In genomic region chr7:29192811-29193210, GRCh38 we compare ENCODE assay signal across 25 cellular contexts. TPM values are rescaled to one million over a fixed set of nuclear protein-coding genes. Genes with fewer than 3 reads are reported as not detected.
A peak's percentile ranks its signal among the peaks of the same experiment; 100 is the strongest.
DNase-seq lines count a peak whose midpoint lies in the region; TF ChIP-seq lines count a peak whose summit lies in the region.
"Had no signal": no experiment of that assay in that cellular context is flagged by ENCODE, and none has a peak within 500 bp of the region (broad histone marks: within the 10 kb centered on the region; RNA-seq: fewer than 3 reads in every experiment).

No MANE protein-coding gene starts in this region.

- CTCF ChIA-PET in Caco-2 (lab: Charles Lee) (no interaction called here), PC-9 (lab: Charles Lee) (no interaction called here)

- no peaks in the 10 kb centered on the region for H3K9me3 Mint-ChIP-seq in Caco-2 (ENCODE audit: unreplicated experiment)
- peaks cover 13% of the 10 kb centered on the region for H3K9me3 Mint-ChIP-seq in glutamatergic neuron (ENCODE audit: unreplicated experiment)
- H3K9me3 Mint-ChIP-seq in neural progenitor cell, result no peaks in the 10 kb centered on the region
- H3K9me3 Mint-ChIP-seq: stimulated activated naive B cell treated with anti-CD40 and anti-IgM and Interleukin-4, amounts not matched to agents 10 μg/mL and 1 μg/mL and 100 μg/mL, for 72 hours had no signal

- no peaks in the 10 kb centered on the region for H3K79me2 ChIP-seq in PC-9 (ENCODE audit: low read depth)
- no peaks in the 10 kb centered on the region for H3K79me2 ChIP-seq in neural progenitor cell (ENCODE audit: low read depth)

- H3K27me3 Mint-ChIP-seq in Caco-2 (ENCODE audit: insufficient read depth, unreplicated experiment) (no peaks in the 10 kb centered on the region), glutamatergic neuron (ENCODE audit: unreplicated experiment) (peaks cover 16% of the 10 kb centered on the region), neural progenitor cell (ENCODE audit: insufficient read depth, low read depth) (peaks cover 26% of the 10 kb centered on the region)

- H3K9me2 ChIP-seq in PC-9 (ENCODE audit: insufficient read depth), result no peaks in the 10 kb centered on the region
- H3K9me2 ChIP-seq: SK-N-SH had no signal

- H3K4me2 ChIP-seq in PC-9 (peak overlapping the region; percentile 53), neural progenitor cell (no peak overlapping the region)
- H3K4me2 ChIP-seq: SK-N-SH had no signal

- H2AFZ ChIP-seq in PC-9 (no peak overlapping the region), neural progenitor cell (replicated peaks) (no peak overlapping the region)

- H3K36me3 Mint-ChIP-seq in Caco-2 (ENCODE audit: insufficient read depth, unreplicated experiment) (no peaks in the 10 kb centered on the region), glutamatergic neuron (ENCODE audit: unreplicated experiment) (no peaks in the 10 kb centered on the region), neural progenitor cell (no peaks in the 10 kb centered on the region)
- H3K36me3 Mint-ChIP-seq: stimulated activated naive B cell treated with anti-CD40 and anti-IgM and Interleukin-4, amounts not matched to agents 10 μg/mL and 1 μg/mL and 100 μg/mL, for 72 hours had no signal

- H3K27ac Mint-ChIP-seq in Caco-2 (ENCODE audit: unreplicated experiment) (no peak overlapping the region), glutamatergic neuron (ENCODE audit: unreplicated experiment) (peak overlapping the region; percentile 59), neural progenitor cell (no peak overlapping the region)
- H3K27ac Mint-ChIP-seq: activated CD4-positive, alpha-beta T cell treated with anti-CD3 and anti-CD28 coated beads for 36 hours; CD14-positive monocyte; stimulated activated naive B cell treated with anti-CD40 and anti-IgM and Interleukin-4, amounts not matched to agents 10 μg/mL and 1 μg/mL and 100 μg/mL, for 72 hours; T-helper 17 cell had no signal

- H3K27me3 ChIP-seq in Caco-2 (replicated peaks; ENCODE audit: control insufficient read depth, insufficient read depth, low read length) (no peaks in the 10 kb centered on the region), PC-9 (ENCODE audit: insufficient read depth, low read depth) (no peaks in the 10 kb centered on the region), neural progenitor cell (peaks cover 86% of the 10 kb centered on the region)

- H4K20me1 ChIP-seq in PC-9 (ENCODE audit: insufficient read depth) (no peaks in the 10 kb centered on the region), neural progenitor cell (ENCODE audit: low read depth) (peaks cover 13% of the 10 kb centered on the region)

- POLR2A ChIA-PET in Caco-2 (lab: Charles Lee), result no interaction called here
- POLR2A ChIA-PET in PC-9 (lab: Charles Lee; ENCODE audit: unreplicated experiment), result no interaction called here

- H3K4me3 Mint-ChIP-seq in Caco-2 (ENCODE audit: unreplicated experiment) (peak overlapping the region; percentile 42), glutamatergic neuron (ENCODE audit: unreplicated experiment) (peak overlapping the region; percentile 91), neural progenitor cell (peak overlapping the region; percentile 87)
- H3K4me3 Mint-ChIP-seq: stimulated activated naive B cell treated with anti-CD40 and anti-IgM and Interleukin-4, amounts not matched to agents 10 μg/mL and 1 μg/mL and 100 μg/mL, for 72 hours had no signal

- intact Hi-C loops in Caco-2 (cut with micrococcal nuclease; ENCODE audit: unreplicated experiment) (no loop called here), PC-9 (cut with micrococcal nuclease; ENCODE audit: unreplicated experiment) (no loop called here)

- H3K4me3 ChIP-seq in Caco-2 (ENCODE audit: low read depth, low read length), result no peak overlapping the region
- H3K4me3 ChIP-seq in PC-9, result no peak overlapping the region
- no peak overlapping the region for H3K4me3 ChIP-seq in neural progenitor cell
- H3K4me3 ChIP-seq: prostate gland, sigmoid colon had no signal

- H3K9me3 ChIP-seq in Caco-2 (no peaks in the 10 kb centered on the region), PC-9 (ENCODE audit: insufficient read depth, low read depth) (no peaks in the 10 kb centered on the region), neural progenitor cell (ENCODE audit: low read depth) (no peaks in the 10 kb centered on the region)
- H3K9me3 ChIP-seq: prostate gland, sigmoid colon, SK-N-SH had no signal

- H3K27ac ChIP-seq in PC-9, result peak overlapping the region; percentile 61
- H3K27ac ChIP-seq in neural progenitor cell, result no peak overlapping the region
- H3K27ac ChIP-seq: brain microvascular endothelial cell, epithelial cell of prostate, sigmoid colon had no signal

- no peak for TF ChIP-seq CTCF in Caco-2 (IDR thresholded peaks at IDR 0.05; ENCODE audit: insufficient read depth in 1 of 2, low read depth in 1 of 2, low read length in 1 of 2, severe bottlenecking in 1 of 2, unreplicated experiment in 1 of 2)
- TF ChIP-seq CTCF in PC-9 (conservative IDR thresholded peaks at IDR 0.05), result no peak
- no peak for TF ChIP-seq CTCF in glutamatergic neuron (IDR thresholded peaks at IDR 0.05; ENCODE audit: partially characterized antibody, unreplicated experiment)
- no peak for TF ChIP-seq CTCF in neural progenitor cell (IDR thresholded peaks at IDR 0.05)

- DNase-seq in Caco-2 (no peak), PC-9 (no peak), glutamatergic neuron (no peak), neural progenitor cell (ENCODE audit: low spot score) (no peak), foreskin melanocyte (no peak), Ammon's horn (ENCODE audit: low spot score) (no peak), hepatic stellate cell (ENCODE audit: low spot score) (no peak)
- DNase-seq: activated CD4-positive, alpha-beta T cell treated with anti-CD3 and anti-CD28 coated beads for 36 hours; activated CD8-positive, alpha-beta memory T cell treated with anti-CD3 and anti-CD28 coated beads for 24 hours; activated gamma-delta T cell treated with Interleukin-2 at 50 U/mL for 16 hours; brain microvascular endothelial cell; IMR-90; left ventricle myocardium superior; midbrain; NCI-H1105; NCI-H1930; NCI-H748 treated with DMSO at 0.1 percent for 48 hours; sigmoid colon; SK-N-SH; stimulated activated CD4-positive, alpha-beta T cell treated with anti-CD3 and anti-CD28 coated beads, Interleukin-4, amount 100 ng/mL, for 4 hours; stimulated activated naive B cell treated with anti-CD40 and anti-IgM and Interleukin-4, amounts not matched to agents 10 μg/mL and 1 μg/mL and 100 μg/mL, for 72 hours; T-helper 17 cell had no signal

- BruUV-seq in Caco-2 (replicated peaks; lab: Mats Ljungman, UMichigan), result no TSS peak
- no TSS peak for BruUV-seq in PC-9 (replicated peaks; lab: Mats Ljungman, UMichigan)

- no peaks in the 10 kb centered on the region for H3K36me3 ChIP-seq in Caco-2 (ENCODE audit: control insufficient read depth, insufficient read depth, low read length)
- no peaks in the 10 kb centered on the region for H3K36me3 ChIP-seq in PC-9 (ENCODE audit: low read depth)
- H3K36me3 ChIP-seq in neural progenitor cell, result no peaks in the 10 kb centered on the region
- H3K36me3 ChIP-seq: brain microvascular endothelial cell, prostate gland, sigmoid colon had no signal

- H3K9ac ChIP-seq in neural progenitor cell, result no peak overlapping the region
- H3K9ac ChIP-seq: SK-N-SH had no signal

- H3F3A ChIP-seq in PC-9 (ENCODE audit: insufficient read depth, low read depth) (peaks cover 35% of the 10 kb centered on the region), neural progenitor cell (ENCODE audit: low read depth) (peaks cover 16% of the 10 kb centered on the region)

- H3K4me1 Mint-ChIP-seq in Caco-2 (ENCODE audit: low read depth, unreplicated experiment) (peaks cover 25% of the 10 kb centered on the region), glutamatergic neuron (ENCODE audit: low read depth, unreplicated experiment) (peaks cover 33% of the 10 kb centered on the region), neural progenitor cell (peaks cover 27% of the 10 kb centered on the region)

- peaks cover 35% of the 10 kb centered on the region for H3K4me1 ChIP-seq in Caco-2
- H3K4me1 ChIP-seq in PC-9 (replicated peaks; ENCODE audit: insufficient read depth), result peaks cover 53% of the 10 kb centered on the region
- peaks cover 14% of the 10 kb centered on the region for H3K4me1 ChIP-seq in neural progenitor cell
- H3K4me1 ChIP-seq: prostate gland had no signal

RNA-seq across cellular contexts. Expression of gene CHN2, which starts 1.8 kb away (rescaled TPM):
- total RNA-seq in Caco-2 (2022), result 16.5 and 18.8 TPM in 2 replicates
- total RNA-seq in PC-9 (2021), result not detected in 2 replicates
- total RNA-seq in glutamatergic neuron (ENCODE audit: unreplicated experiment), result 63.2 TPM
- 6.6 and 7.7 TPM in 2 replicates for total RNA-seq in neural progenitor cell (ENCODE audit: low replicate concordance)
- total RNA-seq: IMR-90 had no signal

RNA-seq across cellular contexts. Expression of gene CPVL, which starts 46.5 kb away (rescaled TPM):
- 108 and 109 TPM in 2 replicates for total RNA-seq in Caco-2 (2022)
- 0.28 TPM in 1 of 2 replicates, not detected in the other for total RNA-seq in PC-9 (2021)
- total RNA-seq in glutamatergic neuron (ENCODE audit: unreplicated experiment), result 20.3 TPM
- 40.5 and 56.6 TPM in 2 replicates for total RNA-seq in neural progenitor cell (ENCODE audit: low replicate concordance)
- total RNA-seq: activated CD4-positive, alpha-beta T cell treated with anti-CD3 and anti-CD28 coated beads for 36 hours; IMR-90 had no signal

Comparison
In these comparisons a context has a peak if more than half of its experiments do, and no peak if none do; other contexts are left out.
1. RNA of gene CPVL, which starts 46.5 kb away (total RNA-seq): 108 to 109 TPM in Caco-2, 40.5 to 56.6 TPM in neural progenitor cell and 20.3 TPM in glutamatergic neuron (single experiment); 0.28 TPM in PC-9; every median in the first group is over 10 times any median in the second.
2. Peak in every context shown above with its lines, with median percentiles within 50 percentile points of each other: H3K4me3 Mint-ChIP-seq.